ENCODE assay signal across 17 cellular contexts in genomic region chr2:176584333-176584732, GRCh38.
DNase-seq lines count a peak whose midpoint lies in the region; ATAC-seq, FAIRE-seq and TF ChIP-seq lines count a peak whose summit lies in the region.
"Had no signal": no experiment of that assay in that cellular context is flagged by ENCODE, and none has a peak within 500 bp of the region (broad histone marks: within the 10 kb centered on the region; RNA-seq: fewer than 3 reads in every experiment).

No MANE protein-coding gene starts in this region.

- H3K9me3 ChIP-seq in endothelial cell of umbilical vein (replicated peaks; ENCODE audit: control insufficient read depth, insufficient read depth, low read length) (no peaks in the 10 kb centered on the region), mesenchymal stem cell (ENCODE audit: control insufficient read depth, low read length) (no peaks in the 10 kb centered on the region)
- H3K9me3 ChIP-seq: BLaER1 treated with 17β-estradiol and CSF1 and Interleukin-3, amounts not matched to agents 10 nM and 100 nM; upper lobe of right lung had no signal

- H3K27ac Mint-ChIP-seq in effector memory CD8-positive, alpha-beta T cell: no peak overlapping the region
- H3K27ac Mint-ChIP-seq: activated CD4-positive, alpha-beta T cell treated with anti-CD3 and anti-CD28 coated beads for 36 hours; activated naive CD8-positive, alpha-beta T cell treated with anti-CD3 and anti-CD28 coated beads, Interleukin-2, amount 10 ng/mL, durations not matched to agents 7 days and 5 days; T-helper 17 cell had no signal

- H3K4me3 Mint-ChIP-seq in effector memory CD8-positive, alpha-beta T cell: no peak overlapping the region
- H3K4me3 Mint-ChIP-seq: activated CD4-positive, alpha-beta T cell treated with anti-CD3 and anti-CD28 coated beads for 36 hours; activated naive CD8-positive, alpha-beta T cell treated with anti-CD3 and anti-CD28 coated beads, Interleukin-2, amount 10 ng/mL, durations not matched to agents 7 days and 5 days; T-helper 17 cell had no signal

- no peak for TF ChIP-seq CTCF in endothelial cell of umbilical vein (IDR thresholded peaks at IDR 0.05; ENCODE audit: extremely low read depth in 1 of 2, insufficient read depth in 1 of 2, low read depth in 1 of 2, low read length in 2 of 2)

- no peak overlapping the region for H3K23ac ChIP-seq in mesenchymal stem cell (ENCODE audit: low read length in 2 of 2)

- no peak overlapping the region for H3K4me3 ChIP-seq in endothelial cell of umbilical vein (replicated peaks in 1 of 3; ENCODE audit: insufficient read depth in 1 of 3, low read depth in 1 of 3, low read length in 3 of 3)
- H3K4me3 ChIP-seq in mesenchymal stem cell (ENCODE audit: insufficient read depth in 1 of 2, low read depth in 1 of 2, low read length in 2 of 2): peak overlapping the region in 1 of 2 experiments; percentile 65
- H3K4me3 ChIP-seq: BLaER1 treated with 17β-estradiol and CSF1 and Interleukin-3, amounts not matched to agents 10 nM and 100 nM; upper lobe of right lung had no signal

- peak overlapping the region; percentile 91 for H3K27ac ChIP-seq in endothelial cell of umbilical vein (ENCODE audit: insufficient read depth, low read depth, low read length)
- H3K27ac ChIP-seq in mesenchymal stem cell (ENCODE audit: low read length, poor library complexity, severe bottlenecking): peak overlapping the region; percentile 10
- H3K27ac ChIP-seq: BLaER1 treated with 17β-estradiol and CSF1 and Interleukin-3, amounts not matched to agents 10 nM and 100 nM; upper lobe of right lung had no signal

- no peak overlapping the region for H4K91ac ChIP-seq in mesenchymal stem cell (ENCODE audit: low read length)

- no peaks in the 10 kb centered on the region for H3K9me3 Mint-ChIP-seq in effector memory CD8-positive, alpha-beta T cell

- no peak for ATAC-seq in esophagus mucosa
- no peak for ATAC-seq in effector memory CD8-positive, alpha-beta T cell (replicated peaks)
- ATAC-seq: activated CD4-positive, alpha-beta T cell treated with anti-CD3 and anti-CD28 coated beads for 36 hours; T-helper 17 cell; upper lobe of right lung had no signal

- H3K14ac ChIP-seq in mesenchymal stem cell (ENCODE audit: low read length in 2 of 2): no peak overlapping the region

- no peak overlapping the region for H2BK120ac ChIP-seq in mesenchymal stem cell (ENCODE audit: low read depth, low read length)

- no peak overlapping the region for H2BK12ac ChIP-seq in mesenchymal stem cell (ENCODE audit: low read length in 2 of 2)

- no peak overlapping the region for H2BK15ac ChIP-seq in mesenchymal stem cell (ENCODE audit: low read depth, poor library complexity, severe bottlenecking)

- H2AK5ac ChIP-seq in mesenchymal stem cell (ENCODE audit: low read length, severe bottlenecking): no peak overlapping the region

- H4K20me1 ChIP-seq in endothelial cell of umbilical vein (replicated peaks; ENCODE audit: control insufficient read depth, extremely low read depth, insufficient read depth, low read length): no peaks in the 10 kb centered on the region
- H4K20me1 ChIP-seq: BLaER1 treated with 17β-estradiol and CSF1 and Interleukin-3, amounts not matched to agents 10 nM and 100 nM had no signal

- intact Hi-C loops in endothelial cell of umbilical vein (cut with micrococcal nuclease): no loop called here

- dilution Hi-C loops in endothelial cell of umbilical vein (cut with MboI; ENCODE audit: extremely low pct_ligation_motif_present, low sequenced_read_pairs): no loop called here

- peak; percentile 54 for DNase-seq in DMS53 (lab: John Stamatoyannopoulos, UW)
- DNase-seq in NCI-H526 treated with DMSO at 0.1 percent for 48 hours (lab: John Stamatoyannopoulos, UW): peak; percentile 87
- peak; percentile 52 for DNase-seq in endothelial cell of umbilical vein (ENCODE audit: low read depth, low spot score)
- peak; percentile 43 for DNase-seq in mesenchymal stem cell
- no peak for DNase-seq in T-helper 9 cell
- DNase-seq in NCI-H446 (lab: John Stamatoyannopoulos, UW): no peak
- DNase-seq in effector memory CD8-positive, alpha-beta T cell: no peak
- DNase-seq: activated CD4-positive, alpha-beta T cell treated with anti-CD3 and anti-CD28 coated beads for 36 hours; activated naive CD8-positive, alpha-beta T cell treated with anti-CD3 and anti-CD28 coated beads, Interleukin-2, amount 10 ng/mL, durations not matched to agents 7 days and 5 days; activated T-cell treated with anti-CD3 and anti-CD28 coated beads for 4 hours; foreskin melanocyte; NCI-H1436; NCI-H510A treated with DMSO at 0.1 percent for 48 hours; T-helper 17 cell; upper lobe of right lung had no signal

- H4K8ac ChIP-seq in mesenchymal stem cell (ENCODE audit: low read length): no peak overlapping the region

- H2BK5ac ChIP-seq in mesenchymal stem cell (ENCODE audit: low read depth, low read length, poor library complexity, severe bottlenecking): no peak overlapping the region

- no peaks in the 10 kb centered on the region for H3K27me3 ChIP-seq in endothelial cell of umbilical vein (ENCODE audit: control insufficient read depth in 2 of 2, insufficient read depth in 2 of 2, low read length in 2 of 2)
- H3K27me3 ChIP-seq in mesenchymal stem cell (ENCODE audit: control insufficient read depth in 1 of 2, insufficient read depth in 1 of 2, low read length in 2 of 2): peaks cover 0 to 3% of the 10 kb centered on the region in 2 experiments
- H3K27me3 ChIP-seq: BLaER1 treated with 17β-estradiol and CSF1 and Interleukin-3, amounts not matched to agents 10 nM and 100 nM had no signal

- BruUV-seq in endothelial cell of umbilical vein (replicated peaks; lab: Mats Ljungman, UMichigan): no TSS peak

- no peak overlapping the region for H3K4ac ChIP-seq in mesenchymal stem cell (ENCODE audit: low read depth in 1 of 2, low read length in 2 of 2)

- POLR2A ChIA-PET in endothelial cell of umbilical vein (lab: Charles Lee): no interaction called here

- peak overlapping the region in 1 of 2 experiments; percentile 57 for H3K18ac ChIP-seq in mesenchymal stem cell (ENCODE audit: low read depth in 1 of 2, low read length in 2 of 2)

- H3K79me1 ChIP-seq in mesenchymal stem cell (replicated peaks; ENCODE audit: low read length, poor library complexity, severe bottlenecking): no peaks in the 10 kb centered on the region

- H3K27me3 Mint-ChIP-seq in effector memory CD8-positive, alpha-beta T cell: peaks cover 49 to 62% of the 10 kb centered on the region in 2 donors

- WGBS in mesenchymal stem cell: 40% methylated on average over 2 of the region's 3 CpGs

- H3K36me3 Mint-ChIP-seq in effector memory CD8-positive, alpha-beta T cell (ENCODE audit: insufficient read depth): no peaks in the 10 kb centered on the region
- H3K36me3 Mint-ChIP-seq: activated naive CD8-positive, alpha-beta T cell treated with anti-CD3 and anti-CD28 coated beads, Interleukin-2, amount 10 ng/mL, durations not matched to agents 7 days and 5 days had no signal

- peak overlapping the region; percentile 93 for H3K4me2 ChIP-seq in endothelial cell of umbilical vein (ENCODE audit: insufficient read depth, low read length)
- H3K4me2 ChIP-seq in mesenchymal stem cell (ENCODE audit: low read length, poor library complexity, severe bottlenecking): no peak overlapping the region
- H3K4me2 ChIP-seq: BLaER1 treated with 17β-estradiol and CSF1 and Interleukin-3, amounts not matched to agents 10 nM and 100 nM had no signal

- no peaks in the 10 kb centered on the region for H3K79me2 ChIP-seq in endothelial cell of umbilical vein (ENCODE audit: control insufficient read depth, insufficient read depth, low read length)

- FAIRE-seq in endothelial cell of umbilical vein (lab: Jason Lieb, UNC): no peak

- CTCF ChIA-PET in endothelial cell of umbilical vein (lab: Charles Lee): interaction anchor here (1.7 to 2.5 kb wide), 3 partner anchors 11 to 53 kb away, joined by 8 to 9 read pairs (median 9); no protein-coding TSS in a partner anchor

- peaks cover 0 to 2% of the 10 kb centered on the region in 2 donors for H3K4me1 Mint-ChIP-seq in effector memory CD8-positive, alpha-beta T cell (ENCODE audit: low read depth in 2 of 2)
- H3K4me1 Mint-ChIP-seq: activated naive CD8-positive, alpha-beta T cell treated with anti-CD3 and anti-CD28 coated beads, Interleukin-2, amount 10 ng/mL, durations not matched to agents 7 days and 5 days; T-helper 17 cell had no signal

- peaks cover 33% of the 10 kb centered on the region for H3K4me1 ChIP-seq in endothelial cell of umbilical vein (ENCODE audit: control insufficient read depth, extremely low read depth, insufficient read depth, low read length)
- H3K4me1 ChIP-seq in mesenchymal stem cell (ENCODE audit: control insufficient read depth, insufficient read depth, low read depth, low read length): peaks cover 1% of the 10 kb centered on the region
- H3K4me1 ChIP-seq: upper lobe of right lung had no signal

- H3K9me1 ChIP-seq in endothelial cell of umbilical vein (replicated peaks; ENCODE audit: control insufficient read depth, extremely low read depth, insufficient read depth, low read length): no peaks in the 10 kb centered on the region

- H2AFZ ChIP-seq in endothelial cell of umbilical vein (ENCODE audit: low read depth, low read length) (peak overlapping the region; percentile 19), mesenchymal stem cell (ENCODE audit: low read depth, low read length) (no peak overlapping the region)

- H3K36me3 ChIP-seq in endothelial cell of umbilical vein (ENCODE audit: control insufficient read depth in 2 of 2, extremely low read depth in 1 of 2, insufficient read depth in 2 of 2, low read length in 2 of 2) (no peaks in the 10 kb centered on the region), mesenchymal stem cell (ENCODE audit: control insufficient read depth in 1 of 2, insufficient read depth in 2 of 2, low read depth in 1 of 2, low read length in 2 of 2) (no peaks in the 10 kb centered on the region)
- H3K36me3 ChIP-seq: BLaER1 treated with 17β-estradiol and CSF1 and Interleukin-3, amounts not matched to agents 10 nM and 100 nM; upper lobe of right lung had no signal

- TF ChIP-seq POLR2A in endothelial cell of umbilical vein (IDR thresholded peaks at IDR 0.05; ENCODE audit: low read depth, low read length): no peak

- peak overlapping the region; percentile 81 for H3K9ac ChIP-seq in endothelial cell of umbilical vein (replicated peaks; ENCODE audit: extremely low read depth, insufficient read depth, low read length)
- H3K9ac ChIP-seq in mesenchymal stem cell (ENCODE audit: low read length): peak overlapping the region; percentile 70
- H3K9ac ChIP-seq: BLaER1 treated with 17β-estradiol and CSF1 and Interleukin-3, amounts not matched to agents 10 nM and 100 nM had no signal

TF ChIP-seq in endothelial cell of umbilical vein, 7 proteins besides CTCF, POLR2A, EP300 and RAD21 (continues in another document):
- TF ChIP-seq MYC (IDR thresholded peaks at IDR 0.05; ENCODE audit: low read depth, low read length): no peak
- TF ChIP-seq, protein P1, sequence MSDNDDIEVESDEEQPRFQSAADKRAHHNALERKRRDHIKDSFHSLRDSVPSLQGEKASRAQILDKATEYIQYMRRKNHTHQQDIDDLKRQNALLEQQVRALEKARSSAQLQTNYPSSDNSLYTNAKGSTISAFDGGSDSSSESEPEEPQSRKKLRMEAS (IDR thresholded peaks at IDR 0.05; ENCODE audit: insufficient read depth, insufficient read length): no peak
- no peak for TF ChIP-seq POLR2AphosphoS5 (IDR thresholded peaks at IDR 0.05; ENCODE audit: insufficient read depth, low read depth, low read length)
- TF ChIP-seq GATA2 (IDR thresholded peaks at IDR 0.05; ENCODE audit: insufficient read depth, insufficient read length, low read depth, low read length): no peak

Comparison
In these comparisons a context has a peak if more than half of its experiments do, and no peak if none do; other contexts are left out.
1. DNase-seq: peak in DMS53 (single experiment), NCI-H526 treated with DMSO at 0.1 percent for 48 hours (single experiment), endothelial cell of umbilical vein (single experiment) and mesenchymal stem cell (single experiment); none in T-helper 9 cell (single experiment), NCI-H446 (0 of 2) and effector memory CD8-positive, alpha-beta T cell (0 of 3).